In genomic region chr5:76402251-76402879, GRCh38 we compare ENCODE assay signal across 9 cellular contexts. TPM values are rescaled to one million over a fixed set of nuclear protein-coding genes. Genes with fewer than 3 reads are reported as not detected.
DNase-seq lines count a peak whose midpoint lies in the region; ATAC-seq, FAIRE-seq and TF ChIP-seq lines count a peak whose summit lies in the region.
"Had no signal": no experiment of that assay in that cellular context is flagged by ENCODE, and none has a peak within 500 bp of the region (broad histone marks: within the 10 kb centered on the region; RNA-seq: fewer than 3 reads in every experiment).

No MANE protein-coding gene starts in this region.

- no peaks in the 10 kb centered on the region for H3K4me1 ChIP-seq in ascending aorta
- no peaks in the 10 kb centered on the region for H3K4me1 ChIP-seq in keratinocyte (ENCODE audit: control insufficient read depth, extremely low read depth, insufficient read depth, low read length)

- no peaks in the 10 kb centered on the region for H3K9me3 Mint-ChIP-seq in T-helper 1 cell treated with Interleukin-12 subunit alpha and Interleukin-12 subunit beta and Interleukin-4 antibody, amounts not matched to agents 30 μg/mL and 1 μg/mL, for 36 hours

- H2AFZ ChIP-seq in keratinocyte (ENCODE audit: control insufficient read depth, low read length) = no peak overlapping the region

- no peaks in the 10 kb centered on the region for H3K79me2 ChIP-seq in keratinocyte (ENCODE audit: control insufficient read depth, insufficient read depth, low read length)

- H3K4me3 ChIP-seq in ascending aorta (peak overlapping the region; percentile 65 to 68), keratinocyte (ENCODE audit: control insufficient read depth in 2 of 3, extremely low read depth in 1 of 3, insufficient read depth in 2 of 3, low read depth in 1 of 3, low read length in 3 of 3) (peak overlapping the region; percentile 15 to 61 (median 52))

- H3K4me3 Mint-ChIP-seq in T-helper 1 cell treated with Interleukin-12 subunit alpha and Interleukin-12 subunit beta and Interleukin-4 antibody, amounts not matched to agents 30 μg/mL and 1 μg/mL, for 36 hours = peak overlapping the region; percentile 98

- H3K9ac ChIP-seq in keratinocyte (ENCODE audit: control insufficient read depth, extremely low read depth, insufficient read depth, low read length) = no peak overlapping the region

- peak; percentile 41 for ATAC-seq in HG03432 (IDR thresholded peaks at IDR 0.05; ENCODE audit: unreplicated experiment)

- H3K27me3 Mint-ChIP-seq in T-helper 1 cell treated with Interleukin-12 subunit alpha and Interleukin-12 subunit beta and Interleukin-4 antibody, amounts not matched to agents 30 μg/mL and 1 μg/mL, for 36 hours (ENCODE audit: low read depth) = peaks cover 5% of the 10 kb centered on the region

- no peaks in the 10 kb centered on the region for H4K20me1 ChIP-seq in keratinocyte (ENCODE audit: control insufficient read depth, extremely low read depth, insufficient read depth, low read length)

- H3K9me1 ChIP-seq in keratinocyte (ENCODE audit: control insufficient read depth, extremely low read depth, insufficient read depth, low read length) = no peaks in the 10 kb centered on the region

- dilution Hi-C loops in keratinocyte (cut with MboI; ENCODE audit: extremely low pct_ligation_motif_present, low sequenced_read_pairs) = no loop called here

- peak overlapping the region; percentile 98 for H3K27ac Mint-ChIP-seq in T-helper 1 cell treated with Interleukin-12 subunit alpha and Interleukin-12 subunit beta and Interleukin-4 antibody, amounts not matched to agents 30 μg/mL and 1 μg/mL, for 36 hours

- H3K36me3 ChIP-seq in ascending aorta (no peaks in the 10 kb centered on the region), keratinocyte (ENCODE audit: control insufficient read depth in 2 of 2, extremely low read depth in 1 of 2, insufficient read depth in 2 of 2, low read length in 2 of 2) (no peaks in the 10 kb centered on the region)

- DNase-seq in DMS53 (lab: John Stamatoyannopoulos, UW) (peak; percentile 68), DMS53 treated with DMSO at 0.1 percent for 48 hours (lab: John Stamatoyannopoulos, UW; ENCODE audit: unreplicated experiment) (no peak), ascending aorta (ENCODE audit: low spot score in 2 of 2) (peak in 1 of 2 donors; percentile 76), keratinocyte (ENCODE audit: low read depth, low spot score) (no peak), hippocampal formation (lab: John Stamatoyannopoulos, UW) (no peak)
- DNase-seq in stimulated activated CD4-positive, alpha-beta T cell treated with anti-CD3 and anti-CD28 coated beads, Interleukin-2, amount 100 ng/mL, for 4 hours (ENCODE audit: low read depth) = peak; percentile 67

- H3K4me1 Mint-ChIP-seq in T-helper 1 cell treated with Interleukin-12 subunit alpha and Interleukin-12 subunit beta and Interleukin-4 antibody, amounts not matched to agents 30 μg/mL and 1 μg/mL, for 36 hours (ENCODE audit: low read depth) = peaks cover 49% of the 10 kb centered on the region

- H3K36me3 Mint-ChIP-seq in T-helper 1 cell treated with Interleukin-12 subunit alpha and Interleukin-12 subunit beta and Interleukin-4 antibody, amounts not matched to agents 30 μg/mL and 1 μg/mL, for 36 hours (ENCODE audit: low read depth) = peaks cover 13% of the 10 kb centered on the region

- TF ChIP-seq CTCF in ascending aorta (IDR thresholded peaks at IDR 0.05) (no peak), keratinocyte (optimal IDR thresholded peaks at IDR 0.05 in 1 of 3, IDR thresholded peaks at IDR 0.05 in 1 of 3, conservative IDR thresholded peaks at IDR 0.05 in 1 of 3; ENCODE audit: extremely low read depth in 1 of 3, insufficient read depth in 2 of 3, low read length in 3 of 3) (no peak)

- H3K9me3 ChIP-seq in ascending aorta (no peaks in the 10 kb centered on the region), keratinocyte (ENCODE audit: control insufficient read depth, low read depth, low read length) (no peaks in the 10 kb centered on the region)

- no peak for FAIRE-seq in keratinocyte (lab: Jason Lieb, UNC)
- FAIRE-seq: A204.1 had no signal

- intact Hi-C loops in ascending aorta (cut with DNase I) = no loop called here

- H3K27me3 ChIP-seq in ascending aorta (no peaks in the 10 kb centered on the region), keratinocyte (ENCODE audit: control insufficient read depth, extremely low read depth, insufficient read depth, low read length) (peaks cover 49% of the 10 kb centered on the region)

- peak overlapping the region; percentile 91 for H3K4me2 ChIP-seq in keratinocyte (ENCODE audit: control insufficient read depth, extremely low read depth, insufficient read depth, low read depth, low read length)

- H3K27ac ChIP-seq in ascending aorta = peak overlapping the region; percentile 34 to 53
- H3K27ac ChIP-seq in keratinocyte (ENCODE audit: control insufficient read depth, insufficient read depth, low read length) = no peak overlapping the region

RNA-seq across cellular contexts. Expression of gene IQGAP2, which starts 0.7 kb away (rescaled TPM):
- total RNA-seq in ascending aorta = 19.8 TPM
- 0.05 to 0.18 TPM (median 0.14 TPM) in 3 replicates for polyA plus RNA-seq in keratinocyte
- 0.29 TPM for polyA plus RNA-seq in keratinocyte (2011; ENCODE audit: low read depth)
- polyA plus RNA-seq in keratinocyte (2011; cell fraction: cytosol; rRNA removed) = 0.06 and 0.09 TPM in 2 replicates
- polyA plus RNA-seq in keratinocyte (2011; cell fraction: nucleus; rRNA removed) = 0.28 TPM in 1 of 2 replicates, not detected in the other
- not detected in 2 replicates for polyA plus RNA-seq in keratinocyte (2012; ENCODE audit: low replicate concordance)
- polyA minus RNA-seq in keratinocyte = 1.2 TPM in 1 of 3 replicates, not detected in the others
- not detected for polyA minus RNA-seq in keratinocyte (2011; cell fraction: cytosol; rRNA and poly(A)+ RNA removed)
- not detected in 2 replicates for polyA minus RNA-seq in keratinocyte (2011; cell fraction: nucleus; rRNA and poly(A)+ RNA removed)

Comparison
In these comparisons a context has a peak if more than half of its experiments do, and no peak if none do; other contexts are left out.
1. DNase-seq: peak in DMS53 (single experiment) and stimulated activated CD4-positive, alpha-beta T cell treated with anti-CD3 and anti-CD28 coated beads, Interleukin-2, amount 100 ng/mL, for 4 hours (single experiment); none in DMS53 treated with DMSO at 0.1 percent for 48 hours (single experiment), keratinocyte (single experiment) and hippocampal formation (0 of 2).